Comparison of ENCODE assay signal across 8 cellular contexts in the genomic region with DNA sequence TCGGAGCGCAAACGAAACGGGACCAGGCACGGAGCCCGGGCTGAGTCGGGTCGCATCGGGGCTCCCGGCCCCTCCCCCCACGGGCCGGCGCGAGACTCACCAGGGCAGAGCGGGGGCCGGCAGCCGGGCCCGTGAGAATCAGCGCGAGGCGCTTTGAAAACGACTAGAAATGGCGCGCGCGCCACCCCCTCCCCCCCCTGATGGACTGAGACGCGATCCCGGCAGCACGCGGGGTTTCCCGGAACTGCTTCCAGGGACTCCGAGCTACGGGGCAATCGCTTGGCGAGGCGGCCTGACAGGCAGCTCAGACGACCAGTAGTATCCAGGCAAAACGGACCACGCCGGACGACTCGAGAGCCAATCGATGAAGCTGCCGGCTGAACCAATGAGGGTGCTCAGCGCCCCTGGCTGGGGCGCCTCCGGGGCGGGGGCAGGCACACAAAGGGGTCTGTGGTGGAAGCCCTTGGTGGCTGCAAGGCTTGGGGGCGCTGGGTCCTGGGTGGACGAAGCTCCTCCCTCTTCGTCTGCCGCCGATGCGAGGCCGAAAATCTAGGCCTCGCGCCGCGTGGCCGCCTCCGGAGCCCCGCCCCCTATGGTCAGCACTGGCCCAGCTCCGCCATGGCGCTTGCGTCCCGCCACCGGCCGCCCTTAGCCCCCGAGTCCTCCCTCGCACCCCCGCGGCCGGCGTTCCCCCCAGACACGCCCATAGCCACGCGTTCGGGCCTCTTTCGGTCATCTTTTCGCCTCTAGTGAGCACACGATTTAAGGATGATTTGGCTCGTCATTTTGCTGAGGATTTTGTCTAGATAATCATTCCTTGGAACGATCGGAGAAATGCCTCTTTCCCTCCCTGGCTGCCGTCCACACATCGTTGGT. TPM values are rescaled to one million over a fixed set of nuclear protein-coding genes. Genes with fewer than 3 reads are reported as not detected.
DNase-seq lines count a peak whose midpoint lies in the region; ATAC-seq and TF ChIP-seq lines count a peak whose summit lies in the region.

A gene (minus strand): TSS at position 174 of the 876 bp plus-strand sequence. CDS start 3,276 bp downstream, outside the sequence.

- H3K4me3 ChIP-seq in GM12875 (ENCODE audit: low read depth, low read length): peak within 1 kb of the TSS; percentile 86
- peak within 1 kb of the TSS; percentile 97 for H3K4me3 ChIP-seq in adipocyte (ENCODE audit: low read length)
- H3K4me3 ChIP-seq in cardiac muscle cell: peak within 1 kb of the TSS; percentile 82
- H3K4me3 ChIP-seq in parathyroid adenoma (ENCODE audit: low read depth, low read length): peak within 1 kb of the TSS; percentile 65
- peak within 1 kb of the TSS; percentile 66 to 85 (median 79) for H3K4me3 ChIP-seq in tibial nerve

- peak; percentile 94 for ATAC-seq in HG02798 (IDR thresholded peaks at IDR 0.05; ENCODE audit: poor library complexity, unreplicated experiment)

- H3K79me2 ChIP-seq in parathyroid adenoma: peaks cover 24% of the 10 kb centered on the region

- H3K27ac ChIP-seq in cardiac muscle cell: peak within 1 kb of the TSS; percentile 99
- H3K27ac ChIP-seq in parathyroid adenoma: peak within 1 kb of the TSS; percentile 94
- peak within 1 kb of the TSS; percentile 91 to 99 (median 98) for H3K27ac ChIP-seq in tibial nerve

- H3K9ac ChIP-seq in adipocyte (ENCODE audit: low read length) (peak within 1 kb of the TSS; percentile 95), parathyroid adenoma (peak within 1 kb of the TSS; percentile 46)

- TF ChIP-seq POLR2A in tibial nerve (IDR thresholded peaks at IDR 0.05): peak; percentile 86 to 89

- peak within 1 kb of the TSS; percentile 98 for H2AFZ ChIP-seq in parathyroid adenoma

- no peak for TF ChIP-seq CTCF in GM12875 (IDR thresholded peaks at IDR 0.05; ENCODE audit: borderline replicate concordance, insufficient read depth, low read depth, low read length)
- TF ChIP-seq CTCF in cardiac muscle cell (IDR thresholded peaks at IDR 0.05; ENCODE audit: low read depth, low read length): no peak
- no peak for TF ChIP-seq CTCF in parathyroid adenoma (IDR thresholded peaks at IDR 0.05)
- TF ChIP-seq CTCF in tibial nerve (IDR thresholded peaks at IDR 0.05): peak in 2 of 5 experiments; percentile 19 to 64

- H3K27me3 ChIP-seq in adipocyte (replicated peaks; ENCODE audit: control insufficient read depth, insufficient read depth, low read length): no peaks in the 10 kb centered on the region
- H3K27me3 ChIP-seq in cardiac muscle cell: peaks cover under 1% of the 10 kb centered on the region
- H3K27me3 ChIP-seq in parathyroid adenoma (ENCODE audit: control insufficient read depth, insufficient read depth, low read length): no peaks in the 10 kb centered on the region
- H3K27me3 ChIP-seq in tibial nerve: no peaks in the 10 kb centered on the region

- 0 to 1% methylated on average over 45 to 51 of the region's 87 CpGs for WGBS in tibial nerve, 2 donors

- H3K36me3 ChIP-seq in adipocyte (ENCODE audit: control insufficient read depth, insufficient read depth, low read length, severe bottlenecking) (no peaks in the 10 kb centered on the region), cardiac muscle cell (no peaks in the 10 kb centered on the region), parathyroid adenoma (ENCODE audit: control insufficient read depth, insufficient read depth, low read length) (no peaks in the 10 kb centered on the region), tibial nerve (no peaks in the 10 kb centered on the region)

- H3K4me2 ChIP-seq in parathyroid adenoma (ENCODE audit: low read length): peak within 1 kb of the TSS; percentile 94

- no peaks in the 10 kb centered on the region for H3K9me3 ChIP-seq in adipocyte (ENCODE audit: control insufficient read depth, low read length)
- H3K9me3 ChIP-seq in cardiac muscle cell (ENCODE audit: low read depth): no peaks in the 10 kb centered on the region
- no peaks in the 10 kb centered on the region for H3K9me3 ChIP-seq in parathyroid adenoma (ENCODE audit: control insufficient read depth, low read length)
- no peaks in the 10 kb centered on the region for H3K9me3 ChIP-seq in tibial nerve

- peak; percentile 99 for DNase-seq in NCI-H1436 (lab: John Stamatoyannopoulos, UW)
- peak; percentile 99 for DNase-seq in T follicular helper cell (ENCODE audit: low read depth)
- DNase-seq in adipocyte (ENCODE audit: low read depth): peak; percentile 100
- peak; percentile 100 for DNase-seq in cardiac muscle cell (ENCODE audit: low read depth in 1 of 2, low spot score in 1 of 2)
- DNase-seq in tibial nerve (ENCODE audit: low spot score in 2 of 2): peak; percentile 98

- H3K4me1 ChIP-seq in adipocyte (ENCODE audit: control insufficient read depth, insufficient read depth, low read length) (peaks cover 33% of the 10 kb centered on the region), cardiac muscle cell (ENCODE audit: low read depth) (peaks cover 35% of the 10 kb centered on the region), parathyroid adenoma (peaks cover 4% of the 10 kb centered on the region), tibial nerve (peaks cover 0 to 44% (median 35%) of the 10 kb centered on the region in 4 donors)

- TF ChIP-seq EP300 in tibial nerve (IDR thresholded peaks at IDR 0.05): peak in 1 of 2 donors; percentile 76

RNA-seq across cellular contexts. Expression of the gene that starts here (rescaled TPM):
- total RNA-seq in cardiac muscle cell: 122 and 142 TPM in 2 replicates
- 149 and 154 TPM in 2 replicates for polyA plus RNA-seq in cardiac muscle cell
- 10 to 100 TPM; 63.6 to 79.8 (median 74.1) TPM for total RNA-seq in tibial nerve

Comparison
In these comparisons a context has a peak if more than half of its experiments do, and no peak if none do; other contexts are left out.
1. Peak in every context shown above with its lines: DNase-seq, ATAC-seq, H3K4me3 ChIP-seq and H3K27ac ChIP-seq.